Comparison of ENCODE assay signal across 14 cellular contexts in genomic region chr13:29546662-29547061, GRCh38.
"Had no signal": no experiment of that assay in that cellular context is flagged by ENCODE, and none has a peak within 500 bp of the region (broad histone marks: within the 10 kb centered on the region; RNA-seq: fewer than 3 reads in every experiment).

No MANE protein-coding gene starts in this region.

- H3K9me3 ChIP-seq: colonic mucosa, lower lobe of right lung, sigmoid colon had no signal

- H3K4me1 ChIP-seq: colonic mucosa, lower lobe of right lung had no signal

- H3K27me3 ChIP-seq: colonic mucosa, sigmoid colon had no signal

- H3K36me3 ChIP-seq: colonic mucosa, lower lobe of right lung had no signal

- DNase-seq: activated CD8-positive, alpha-beta memory T cell treated with anti-CD3 and anti-CD28 coated beads, Interleukin-2, amount 50 U/mL, for 48 hours; activated CD8-positive, alpha-beta T cell treated with anti-CD3 and anti-CD28 coated beads, Interleukin-2, amount 10 ng/mL, durations not matched to agents 7 days and 5 days; activated naive CD4-positive, alpha-beta T cell treated with Interleukin-2 at 50 U/mL for 16 hours; activated naive CD8-positive, alpha-beta T cell treated with anti-CD3 and anti-CD28 coated beads, Interleukin-2, amount 50 U/mL, for 24 hours; colonic mucosa; effector CD8-positive, alpha-beta T cell; hypothalamus; lower lobe of right lung; naive thymus-derived CD4-positive, alpha-beta T cell; occipital lobe; sigmoid colon; stimulated activated CD4-positive, alpha-beta T cell treated with anti-CD3 and anti-CD28 coated beads, Interleukin-2, amount 100 ng/mL, for 48 hours; stimulated activated naive CD4-positive, alpha-beta T cell treated with Interleukin-2 at 50 U/mL for 16 hours; SW 1271 had no signal

- H3K4me3 ChIP-seq: colonic mucosa, lower lobe of right lung, sigmoid colon had no signal

- H3K27ac ChIP-seq: colonic mucosa, lower lobe of right lung, sigmoid colon had no signal

- ATAC-seq: activated CD8-positive, alpha-beta T cell treated with anti-CD3 and anti-CD28 coated beads, Interleukin-2, amount 10 ng/mL, durations not matched to agents 7 days and 5 days; activated naive CD8-positive, alpha-beta T cell treated with anti-CD3 and anti-CD28 coated beads, Interleukin-2, amount 50 U/mL, for 24 hours; lower lobe of right lung; naive thymus-derived CD4-positive, alpha-beta T cell had no signal
